ENCODE assay signal across 8 cellular contexts in the genomic region with DNA sequence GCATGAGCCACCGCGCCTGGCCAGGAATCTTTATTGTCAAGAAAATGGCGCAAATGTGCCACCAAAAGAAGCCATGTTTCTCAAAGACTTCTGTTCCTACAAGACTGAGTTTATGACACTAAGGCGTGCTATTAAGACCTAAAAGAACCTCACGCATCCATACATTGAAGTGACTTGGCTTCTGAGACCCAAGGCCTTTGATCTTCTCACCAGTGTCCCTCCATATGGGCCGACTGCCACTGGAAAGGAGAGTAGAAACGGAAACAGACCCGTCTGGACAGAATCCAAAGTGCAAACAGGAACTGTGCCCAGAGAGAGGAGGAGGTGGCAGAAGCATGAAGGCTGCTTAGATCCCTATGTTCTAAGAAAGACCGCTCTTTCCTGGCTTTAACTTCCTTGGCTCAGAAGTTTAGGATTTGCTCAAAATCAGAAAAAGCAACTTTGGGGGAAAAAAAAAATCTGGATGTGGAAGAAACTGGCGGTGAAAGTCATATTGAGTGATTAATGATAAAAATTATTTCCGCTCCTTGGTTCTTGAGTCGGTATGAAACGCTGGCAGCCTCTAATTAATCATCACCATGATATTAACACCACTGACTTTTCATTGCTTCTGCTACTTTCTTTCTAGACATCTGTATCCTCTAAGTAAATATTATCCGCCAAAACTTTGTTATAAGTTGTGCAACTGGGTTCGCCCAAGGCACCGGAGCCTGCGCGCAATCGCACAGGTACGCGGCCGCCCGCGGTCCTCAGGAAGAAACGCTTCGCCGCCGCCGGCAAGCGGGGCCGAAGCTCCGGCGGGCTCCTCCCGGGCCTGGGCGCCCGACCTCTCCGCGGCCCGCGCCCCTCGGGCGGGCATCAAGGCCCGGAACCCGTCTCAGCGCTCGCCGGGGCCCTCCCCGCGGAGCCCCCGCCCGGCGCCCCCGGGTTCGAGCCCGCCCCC. TPM values are rescaled to one million over a fixed set of nuclear protein-coding genes. Genes with fewer than 3 reads are reported as not detected.
DNase-seq lines count a peak whose midpoint lies in the region; ATAC-seq, FAIRE-seq and TF ChIP-seq lines count a peak whose summit lies in the region.

No MANE protein-coding gene starts in this region.

- peak overlapping the region; percentile 54 for H3K9ac ChIP-seq in neural progenitor cell

- ATAC-seq in CD4-positive, alpha-beta T cell (ENCODE audit: poor library complexity): peak; percentile 22
- ATAC-seq in GM19023 (IDR thresholded peaks at IDR 0.05; ENCODE audit: unreplicated experiment): peak; percentile 25
- peak; percentile 31 for ATAC-seq in HG03175 (IDR thresholded peaks at IDR 0.05; ENCODE audit: unreplicated experiment)

- H3K27me3 Mint-ChIP-seq in CD4-positive, alpha-beta T cell: no peaks in the 10 kb centered on the region
- H3K27me3 Mint-ChIP-seq in activated T-helper 2 cell treated with anti-CD3 and anti-CD28 coated beads, Interferon-gamma antibody, Interleukin-2, Interleukin-4, amounts not matched to agents 10 μg/mL and 5 μg/mL and 100 μg/mL, durations not matched to agents 14 hours and 24 hours and 36 hours (ENCODE audit: low read depth): peaks cover 12% of the 10 kb centered on the region
- peaks cover 4% of the 10 kb centered on the region for H3K27me3 Mint-ChIP-seq in neural progenitor cell (ENCODE audit: insufficient read depth, low read depth)

- peak overlapping the region; percentile 97 for H2AFZ ChIP-seq in neural progenitor cell (replicated peaks)

- H3K4me1 Mint-ChIP-seq in CD4-positive, alpha-beta T cell (ENCODE audit: low read depth): peaks cover 65% of the 10 kb centered on the region
- peaks cover 26% of the 10 kb centered on the region for H3K4me1 Mint-ChIP-seq in activated T-helper 2 cell treated with anti-CD3 and anti-CD28 coated beads, Interferon-gamma antibody, Interleukin-2, Interleukin-4, amounts not matched to agents 10 μg/mL and 5 μg/mL and 100 μg/mL, durations not matched to agents 14 hours and 24 hours and 36 hours (ENCODE audit: low read depth)
- peaks cover 25% of the 10 kb centered on the region for H3K4me1 Mint-ChIP-seq in neural progenitor cell

- H3K36me3 Mint-ChIP-seq in CD4-positive, alpha-beta T cell (ENCODE audit: low read depth): peaks cover 20% of the 10 kb centered on the region
- H3K36me3 Mint-ChIP-seq in activated T-helper 2 cell treated with anti-CD3 and anti-CD28 coated beads, Interferon-gamma antibody, Interleukin-2, Interleukin-4, amounts not matched to agents 10 μg/mL and 5 μg/mL and 100 μg/mL, durations not matched to agents 14 hours and 24 hours and 36 hours (ENCODE audit: low read depth): peaks cover 26% of the 10 kb centered on the region
- peaks cover 16% of the 10 kb centered on the region for H3K36me3 Mint-ChIP-seq in neural progenitor cell

- no peak for TF ChIP-seq CTCF in CD4-positive, alpha-beta T cell (IDR thresholded peaks at IDR 0.05)
- TF ChIP-seq CTCF in neural progenitor cell (IDR thresholded peaks at IDR 0.05) (no peak), vagina (IDR thresholded peaks at IDR 0.05) (no peak)

- H3F3A ChIP-seq in neural progenitor cell (ENCODE audit: low read depth): peaks cover 7% of the 10 kb centered on the region

- H3K27ac ChIP-seq in CD4-positive, alpha-beta T cell (ENCODE audit: low read depth, low read length): peak overlapping the region; percentile 64
- peak overlapping the region; percentile 48 for H3K27ac ChIP-seq in neural progenitor cell
- H3K27ac ChIP-seq in vagina: peak overlapping the region; percentile 99

- H3K36me3 ChIP-seq in neural progenitor cell: no peaks in the 10 kb centered on the region
- H3K36me3 ChIP-seq in vagina: no peaks in the 10 kb centered on the region

- CTCF ChIA-PET in CD4-positive, alpha-beta T cell (lab: Charles Lee): no interaction called here

- H4K20me1 ChIP-seq in neural progenitor cell (ENCODE audit: low read depth): peaks cover 17% of the 10 kb centered on the region

- DNase-seq in CD4-positive, alpha-beta T cell: peak in 2 of 10 experiments; percentile 23 to 26
- DNase-seq in NCI-H460 (ENCODE audit: extremely low read depth, low read depth) (peak; percentile 11), frontal cortex (ENCODE audit: low spot score in 2 of 2) (peak; percentile 35 to 36), neural progenitor cell (ENCODE audit: low spot score) (peak; percentile 78), vagina (ENCODE audit: extremely low spot score in 2 of 2) (no peak)
- peak; percentile 29 for DNase-seq in activated T-helper 2 cell treated with anti-CD3 and anti-CD28 coated beads, Interferon-gamma antibody, Interleukin-2, Interleukin-4, amounts not matched to agents 10 μg/mL and 5 μg/mL and 100 μg/mL, durations not matched to agents 14 hours and 24 hours and 36 hours (ENCODE audit: low spot score)

- peaks cover 38% of the 10 kb centered on the region for H3K79me2 ChIP-seq in neural progenitor cell (ENCODE audit: low read depth)

- no peaks in the 10 kb centered on the region for H3K9me3 Mint-ChIP-seq in CD4-positive, alpha-beta T cell
- no peaks in the 10 kb centered on the region for H3K9me3 Mint-ChIP-seq in activated T-helper 2 cell treated with anti-CD3 and anti-CD28 coated beads, Interferon-gamma antibody, Interleukin-2, Interleukin-4, amounts not matched to agents 10 μg/mL and 5 μg/mL and 100 μg/mL, durations not matched to agents 14 hours and 24 hours and 36 hours
- H3K9me3 Mint-ChIP-seq in neural progenitor cell: no peaks in the 10 kb centered on the region

- peak overlapping the region; percentile 64 for H3K27ac Mint-ChIP-seq in CD4-positive, alpha-beta T cell
- peak overlapping the region; percentile 84 for H3K27ac Mint-ChIP-seq in activated T-helper 2 cell treated with anti-CD3 and anti-CD28 coated beads, Interferon-gamma antibody, Interleukin-2, Interleukin-4, amounts not matched to agents 10 μg/mL and 5 μg/mL and 100 μg/mL, durations not matched to agents 14 hours and 24 hours and 36 hours
- peak overlapping the region; percentile 21 for H3K27ac Mint-ChIP-seq in neural progenitor cell

- no peak for FAIRE-seq in frontal cortex (lab: Jason Lieb, UNC)

- POLR2A ChIA-PET in CD4-positive, alpha-beta T cell (lab: Charles Lee): interaction anchor here (0.7 to 1.5 kb wide), 5 partner anchors 133 to 510 kb away, joined by 3 to 12 read pairs (median 5); partner anchors contain the start of genes ATPSCKMT, CCT5 and MARCHF6

- H3K4me1 ChIP-seq in neural progenitor cell: peaks cover 7% of the 10 kb centered on the region
- peaks cover 66% of the 10 kb centered on the region for H3K4me1 ChIP-seq in vagina

- H3K4me3 ChIP-seq in neural progenitor cell (peak overlapping the region; percentile 83), vagina (peak overlapping the region; percentile 85 to 96)

- peak overlapping the region; percentile 88 for H3K4me3 Mint-ChIP-seq in CD4-positive, alpha-beta T cell
- peak overlapping the region; percentile 97 for H3K4me3 Mint-ChIP-seq in activated T-helper 2 cell treated with anti-CD3 and anti-CD28 coated beads, Interferon-gamma antibody, Interleukin-2, Interleukin-4, amounts not matched to agents 10 μg/mL and 5 μg/mL and 100 μg/mL, durations not matched to agents 14 hours and 24 hours and 36 hours (ENCODE audit: low read depth)
- peak overlapping the region; percentile 89 for H3K4me3 Mint-ChIP-seq in neural progenitor cell

- no peak for TF ChIP-seq POLR2A in vagina (IDR thresholded peaks at IDR 0.05)

- H3K9me3 ChIP-seq in CD4-positive, alpha-beta T cell (ENCODE audit: control insufficient read depth, low read length): no peaks in the 10 kb centered on the region
- H3K9me3 ChIP-seq in neural progenitor cell (ENCODE audit: low read depth) (no peaks in the 10 kb centered on the region), vagina (no peaks in the 10 kb centered on the region)

- peak overlapping the region; percentile 75 for H3K4me2 ChIP-seq in neural progenitor cell

- H3K27me3 ChIP-seq in CD4-positive, alpha-beta T cell (ENCODE audit: control insufficient read depth, insufficient read depth, low read length): no peaks in the 10 kb centered on the region
- H3K27me3 ChIP-seq in neural progenitor cell: peaks cover 16% of the 10 kb centered on the region
- no peaks in the 10 kb centered on the region for H3K27me3 ChIP-seq in vagina

- intact Hi-C loops in CD4-positive, alpha-beta T cell (cut with DNase I, micrococcal nuclease): loop anchor here in 1 of 2 experiments (2.0 to 5.0 kb wide), 2 partner anchors 313 to 510 kb away; partner anchors contain the start of gene CCT5
- intact Hi-C loops in activated T-helper 2 cell treated with anti-CD3 and anti-CD28 coated beads, Interferon-gamma antibody, Interleukin-2, Interleukin-4, amounts not matched to agents 10 μg/mL and 5 μg/mL and 100 μg/mL, durations not matched to agents 14 hours and 24 hours and 36 hours (cut with micrococcal nuclease): loop anchor here (1.0 to 5.0 kb wide), 5 partner anchors 132 to 510 kb away; partner anchors contain the start of genes ANKRD33B, CCT5, MARCHF6 and ROPN1L
- intact Hi-C loops in vagina (cut with DNase I): no loop called here

RNA-seq across cellular contexts. Expression of gene DAP, which starts 0.7 kb away (rescaled TPM):
- total RNA-seq in CD4-positive, alpha-beta T cell: 10 to 100 TPM; 33.6 to 35.2 TPM
- total RNA-seq in NCI-H460 (2014; rRNA removed; shearing (Covaris generic)): 10.8 and 12.3 TPM in 2 replicates
- 12.9 and 14.2 TPM in 2 replicates for polyA plus RNA-seq in NCI-H460 (2014; cell fraction: nucleus; rRNA removed)
- total RNA-seq in activated T-helper 2 cell treated with anti-CD3 and anti-CD28 coated beads, Interferon-gamma antibody, Interleukin-2, Interleukin-4, amounts not matched to agents 10 μg/mL and 5 μg/mL and 100 μg/mL, durations not matched to agents 14 hours and 24 hours and 36 hours: 51.3 and 56.6 TPM in 2 replicates
- 7.3 TPM for total RNA-seq in frontal cortex
- 12.2 and 21.8 TPM in 2 replicates for total RNA-seq in neural progenitor cell (ENCODE audit: low replicate concordance)
- 74.4 TPM for total RNA-seq in vagina

Comparison
In these comparisons a context has a peak if more than half of its experiments do, and no peak if none do; other contexts are left out.
1. DNase-seq: peak in NCI-H460 (single experiment), activated T-helper 2 cell treated with anti-CD3 and anti-CD28 coated beads, Interferon-gamma antibody, Interleukin-2, Interleukin-4, amounts not matched to agents 10 μg/mL and 5 μg/mL and 100 μg/mL, durations not matched to agents 14 hours and 24 hours and 36 hours (single experiment), frontal cortex (2 of 2) and neural progenitor cell (single experiment); none in vagina (0 of 2).
2. H3K27ac ChIP-seq: peak in every context shown above with its lines; median percentile 99 in vagina; 64 in CD4-positive, alpha-beta T cell; 48 in neural progenitor cell.
3. H3K27ac Mint-ChIP-seq: peak in every context shown above with its lines; median percentile 84 in activated T-helper 2 cell treated with anti-CD3 and anti-CD28 coated beads, Interferon-gamma antibody, Interleukin-2, Interleukin-4, amounts not matched to agents 10 μg/mL and 5 μg/mL and 100 μg/mL, durations not matched to agents 14 hours and 24 hours and 36 hours; 64 in CD4-positive, alpha-beta T cell; 21 in neural progenitor cell.
4. Peak in every context shown above with its lines, with median percentiles within 50 percentile points of each other: ATAC-seq and H3K4me3 Mint-ChIP-seq.